In the genomic region with DNA sequence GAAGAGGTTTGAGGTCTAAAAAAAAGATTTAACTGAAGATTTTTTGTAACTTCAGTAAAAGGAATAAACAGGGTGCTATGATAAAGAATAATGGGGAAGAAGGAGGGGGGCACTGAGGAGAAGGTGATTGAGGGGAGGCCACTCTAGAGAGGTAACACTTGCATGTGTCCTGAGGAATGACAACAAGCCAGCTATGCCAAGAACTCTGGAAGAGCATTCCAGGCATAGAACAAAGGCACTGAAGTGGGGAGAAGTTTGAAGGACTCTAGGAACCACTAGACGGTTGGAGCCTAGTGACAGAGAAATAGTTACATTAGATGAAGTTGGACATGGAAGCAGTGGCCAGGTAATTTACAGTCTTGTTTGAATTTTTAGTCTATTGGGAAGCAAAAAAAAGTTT, we compare ENCODE assay signal across 16 cellular contexts.
"Had no signal": no experiment of that assay in that cellular context is flagged by ENCODE, and none has a peak within 500 bp of the region (broad histone marks: within the 10 kb centered on the region; RNA-seq: fewer than 3 reads in every experiment).

No MANE protein-coding gene starts in this region.

- H3K9me3 ChIP-seq: breast epithelium, gastrocnemius medialis, psoas muscle, right lobe of liver, stomach, testis had no signal

- H3K4me1 ChIP-seq: breast epithelium, gastrocnemius medialis, psoas muscle, right lobe of liver, stomach, testis had no signal

- H3K27me3 Mint-ChIP-seq: dendritic cell treated with granulocyte-macrophage colony-stimulating factor and Interleukin-4, amounts not matched to agents 40 ng/mL and 50 ng/mL, for 4 days; T-helper 17 cell had no signal

- H3K27ac ChIP-seq: breast epithelium, epithelial cell of prostate, gastrocnemius medialis, neural progenitor cell, psoas muscle, right lobe of liver, stomach, testis, WERI-Rb-1 had no signal

- H3K4me1 Mint-ChIP-seq: neural progenitor cell had no signal

- H3K4me3 Mint-ChIP-seq: activated CD8-positive, alpha-beta T cell treated with anti-CD3 and anti-CD28 coated beads, Interleukin-2, amount 10 ng/mL, durations not matched to agents 7 days and 5 days; dendritic cell treated with granulocyte-macrophage colony-stimulating factor and Interleukin-4, amounts not matched to agents 40 ng/mL and 50 ng/mL, for 4 days; neural progenitor cell; T-helper 17 cell had no signal

- ATAC-seq: activated CD8-positive, alpha-beta T cell treated with anti-CD3 and anti-CD28 coated beads, Interleukin-2, amount 10 ng/mL, durations not matched to agents 7 days and 5 days; gastrocnemius medialis; psoas muscle; right lobe of liver; T-helper 17 cell had no signal

- H3K36me3 ChIP-seq: breast epithelium, gastrocnemius medialis, neural progenitor cell, right lobe of liver, stomach, WERI-Rb-1 had no signal

- H3K4me3 ChIP-seq: breast epithelium, gastrocnemius medialis, neural progenitor cell, psoas muscle, right lobe of liver, stomach, testis had no signal

- H3K9me3 Mint-ChIP-seq: dendritic cell treated with granulocyte-macrophage colony-stimulating factor and Interleukin-4, amounts not matched to agents 40 ng/mL and 50 ng/mL, for 4 days; neural progenitor cell had no signal

- DNase-seq: activated CD4-positive, alpha-beta T cell treated with anti-CD3 and anti-CD28 coated beads for 4 hours; activated CD8-positive, alpha-beta memory T cell treated with anti-CD3 and anti-CD28 coated beads, Interleukin-2, amount 50 U/mL, for 4 hours; activated CD8-positive, alpha-beta T cell treated with anti-CD3 and anti-CD28 coated beads, Interleukin-2, amount 10 ng/mL, durations not matched to agents 7 days and 5 days; aorta; gastrocnemius medialis; islet precursor cell; psoas muscle; right lobe of liver; stomach; T-helper 17 cell; testis; WERI-Rb-1 had no signal

- H3K36me3 Mint-ChIP-seq: neural progenitor cell had no signal

- H3K27ac Mint-ChIP-seq: activated CD8-positive, alpha-beta T cell treated with anti-CD3 and anti-CD28 coated beads, Interleukin-2, amount 10 ng/mL, durations not matched to agents 7 days and 5 days; dendritic cell treated with granulocyte-macrophage colony-stimulating factor and Interleukin-4, amounts not matched to agents 40 ng/mL and 50 ng/mL, for 4 days; neural progenitor cell; T-helper 17 cell had no signal

- H3K27me3 ChIP-seq: breast epithelium, gastrocnemius medialis, neural progenitor cell, right lobe of liver, stomach, testis had no signal
